Comparison of ENCODE assay signal across 28 cellular contexts in the genomic region with DNA sequence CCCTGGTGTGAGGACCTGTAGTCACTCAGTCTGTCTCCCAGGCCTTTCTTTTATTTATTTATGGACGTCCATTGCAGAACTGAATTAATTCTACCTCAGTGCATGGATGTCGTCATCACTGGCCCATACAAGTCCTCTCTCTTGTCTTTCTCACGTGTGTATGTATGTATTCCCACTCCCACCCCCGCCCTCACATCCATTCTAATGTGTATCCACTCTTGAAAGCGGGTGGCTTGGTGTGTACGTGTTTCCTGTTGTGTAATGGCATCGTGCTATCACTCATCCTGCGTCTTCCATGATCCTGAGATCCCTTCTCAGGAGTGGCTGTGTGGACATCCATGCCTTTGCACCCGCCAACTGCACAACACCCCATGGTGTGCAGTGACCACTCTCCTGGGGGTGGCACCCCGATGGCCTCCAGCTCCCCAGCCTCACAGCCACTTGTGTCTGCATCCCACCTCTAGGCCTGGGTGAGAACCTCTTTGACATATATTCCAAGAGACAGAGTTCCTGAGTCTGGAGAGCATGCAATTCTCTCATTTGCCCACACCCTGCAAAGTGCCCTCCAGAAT. TPM values are rescaled to one million over a fixed set of nuclear protein-coding genes. Genes with fewer than 3 reads are reported as not detected.
DNase-seq lines count a peak whose midpoint lies in the region; ATAC-seq and TF ChIP-seq lines count a peak whose summit lies in the region.
"Had no signal": no experiment of that assay in that cellular context is flagged by ENCODE, and none has a peak within 500 bp of the region (broad histone marks: within the 10 kb centered on the region; RNA-seq: fewer than 3 reads in every experiment).

No MANE protein-coding gene starts in this region.

- H3K36me3 Mint-ChIP-seq in osteocyte (ENCODE audit: unreplicated experiment), result no peaks in the 10 kb centered on the region
- H3K36me3 Mint-ChIP-seq in effector memory CD8-positive, alpha-beta T cell (ENCODE audit: insufficient read depth), result peaks cover 3% of the 10 kb centered on the region
- H3K36me3 Mint-ChIP-seq: CD4-positive, CD25-positive, alpha-beta regulatory T cell had no signal

- H3K9me3 Mint-ChIP-seq in osteocyte (ENCODE audit: unreplicated experiment), result no peaks in the 10 kb centered on the region
- H3K9me3 Mint-ChIP-seq in effector memory CD8-positive, alpha-beta T cell, result no peaks in the 10 kb centered on the region
- H3K9me3 Mint-ChIP-seq: CD4-positive, CD25-positive, alpha-beta regulatory T cell had no signal

- no peaks in the 10 kb centered on the region for H3K27me3 ChIP-seq in right atrium auricular region
- H3K27me3 ChIP-seq in vagina, result no peaks in the 10 kb centered on the region
- H3K27me3 ChIP-seq: BLaER1 had no signal

- H3K27me3 Mint-ChIP-seq in osteocyte (ENCODE audit: unreplicated experiment), result peaks cover 3% of the 10 kb centered on the region
- H3K27me3 Mint-ChIP-seq in effector memory CD8-positive, alpha-beta T cell, result peaks cover 32 to 59% of the 10 kb centered on the region in 2 donors

- H3K27ac ChIP-seq in right atrium auricular region (no peak overlapping the region), vagina (no peak overlapping the region)
- H3K27ac ChIP-seq: BLaER1, GM23248, SJCRH30 had no signal

- ATAC-seq in left cardiac atrium (no peak), GM18505 (IDR thresholded peaks at IDR 0.05; ENCODE audit: unreplicated experiment) (no peak), HG02840 (IDR thresholded peaks at IDR 0.05; ENCODE audit: low FRiP score, unreplicated experiment) (no peak)
- no peak for ATAC-seq in effector memory CD8-positive, alpha-beta T cell (replicated peaks)
- ATAC-seq: PC-3, Right ventricle myocardium inferior, SK-N-SH treated with all-trans-retinoic acid at 6 μM for 48 hours had no signal

- H3K27ac Mint-ChIP-seq in osteocyte (ENCODE audit: unreplicated experiment), result no peak overlapping the region
- no peak overlapping the region for H3K27ac Mint-ChIP-seq in effector memory CD8-positive, alpha-beta T cell
- H3K27ac Mint-ChIP-seq: CD4-positive, CD25-positive, alpha-beta regulatory T cell had no signal

- no peak overlapping the region for H3K4me3 ChIP-seq in right atrium auricular region
- H3K4me3 ChIP-seq in vagina, result no peak overlapping the region
- H3K4me3 ChIP-seq: BLaER1, GM23248, SJCRH30 had no signal

- H3K4me1 ChIP-seq in right atrium auricular region (peaks cover 0 to 11% of the 10 kb centered on the region in 2 donors), vagina (peaks cover 15% of the 10 kb centered on the region)

- intact Hi-C loops in left cardiac atrium (cut with DNase I) (no loop called here), vagina (cut with DNase I) (loop anchor here (5.0 kb wide), 1 partner anchor 497 kb away; no protein-coding TSS in a partner anchor)

- TF ChIP-seq CTCF in right atrium auricular region (IDR thresholded peaks at IDR 0.05), result no peak
- no peak for TF ChIP-seq CTCF in osteocyte (IDR thresholded peaks at IDR 0.05)
- no peak for TF ChIP-seq CTCF in vagina (IDR thresholded peaks at IDR 0.05)

- DNase-seq in right atrium auricular region (ENCODE audit: low spot score) (peak; percentile 13), left cardiac atrium (no peak), ecto neural progenitor cell (ENCODE audit: low spot score) (peak; percentile 20), osteocyte (ENCODE audit: extremely low spot score, unreplicated experiment) (peak; percentile 62), vagina (ENCODE audit: extremely low spot score in 2 of 2) (peak; percentile 56 to 72)
- no peak for DNase-seq in effector memory CD8-positive, alpha-beta T cell
- DNase-seq: CD4-positive, CD25-positive, alpha-beta regulatory T cell; GM23248; HCEC 1CT; MV-4-11; NCI-H1105 treated with DMSO at 0.1 percent for 48 hours; NCI-H146; NCI-H1930; NCI-H2107; NCI-H446; NCI-H524 treated with DMSO at 0.1 percent for 48 hours; NCI-H82; NK-92 treated with Interleukin-12 subunit alpha and Interleukin-12 subunit beta, amount 100 ng/mL, for 24 hours; PC-3; SJCRH30 had no signal

- no peaks in the 10 kb centered on the region for H3K9me3 ChIP-seq in right atrium auricular region
- no peaks in the 10 kb centered on the region for H3K9me3 ChIP-seq in vagina
- H3K9me3 ChIP-seq: BLaER1, SJCRH30 had no signal

- no peak overlapping the region for H3K4me3 Mint-ChIP-seq in osteocyte (ENCODE audit: unreplicated experiment)
- H3K4me3 Mint-ChIP-seq in effector memory CD8-positive, alpha-beta T cell, result no peak overlapping the region
- H3K4me3 Mint-ChIP-seq: CD4-positive, CD25-positive, alpha-beta regulatory T cell had no signal

- no peaks in the 10 kb centered on the region for H3K4me1 Mint-ChIP-seq in osteocyte (ENCODE audit: unreplicated experiment)
- H3K4me1 Mint-ChIP-seq in effector memory CD8-positive, alpha-beta T cell (ENCODE audit: low read depth in 2 of 2), result peaks cover 0 to 3% of the 10 kb centered on the region in 2 donors

- no peak for TF ChIP-seq POLR2A in vagina (IDR thresholded peaks at IDR 0.05)
- no peak for TF ChIP-seq POLR2A in GM18505 (IDR thresholded peaks at IDR 0.05; ENCODE audit: borderline replicate concordance, extremely low read depth, insufficient read depth, insufficient read length)

- H3K36me3 ChIP-seq in right atrium auricular region, result no peaks in the 10 kb centered on the region
- H3K36me3 ChIP-seq in vagina, result no peaks in the 10 kb centered on the region
- H3K36me3 ChIP-seq: BLaER1, SJCRH30 had no signal

RNA-seq across cellular contexts. Expression of a gene that starts 3.0 kb away (rescaled TPM):
- not detected for total RNA-seq in right atrium auricular region
- under 1 TPM; 0.21 to 0.37 TPM for total RNA-seq in left cardiac atrium
- total RNA-seq in osteocyte, result not detected in 2 replicates
- not detected for total RNA-seq in vagina
- total RNA-seq: CD4-positive, CD25-positive, alpha-beta regulatory T cell; GM23248; LHCN-M2; PC-3; RPMI7951; SJCRH30 had no signal

RNA-seq across cellular contexts. Expression of a gene that starts 48.7 kb away (rescaled TPM):
- total RNA-seq in right atrium auricular region, result 100 to 1,000 TPM in 1 of 2 donors, 10 to 100 TPM in 1; 56.3 to 102 TPM
- 100 to 1,000 TPM in 1 of 2 donors, 10 to 100 TPM in 1; 92.1 to 110 TPM for total RNA-seq in left cardiac atrium
- not detected in 2 replicates for total RNA-seq in osteocyte
- 43.7 TPM for total RNA-seq in vagina
- total RNA-seq: CD4-positive, CD25-positive, alpha-beta regulatory T cell; GM23248; LHCN-M2; MCF 10A; PC-3; RPMI7951; SJCRH30 had no signal

RNA-seq across cellular contexts. Expression of a gene that starts 49.1 kb away (rescaled TPM):
- total RNA-seq in right atrium auricular region, result 100 to 1,000 TPM; 162 to 227 TPM
- 100 to 1,000 TPM; 125 to 241 TPM for total RNA-seq in left cardiac atrium
- not detected in 2 replicates for total RNA-seq in osteocyte
- total RNA-seq in vagina, result 60.6 TPM
- total RNA-seq: CD4-positive, CD25-positive, alpha-beta regulatory T cell; GM23248; LHCN-M2; PC-3; RPMI7951; SJCRH30 had no signal

Comparison
In these comparisons a context has a peak if more than half of its experiments do, and no peak if none do; other contexts are left out.
1. DNase-seq: peak in right atrium auricular region (single experiment), ecto neural progenitor cell (single experiment), osteocyte (single experiment) and vagina (2 of 2); none in left cardiac atrium (single experiment) and effector memory CD8-positive, alpha-beta T cell (0 of 3).
2. RNA of a gene that starts 48.7 kb away (total RNA-seq): 92.1 to 110 TPM in left cardiac atrium, 56.3 to 102 TPM in right atrium auricular region and 43.7 TPM in vagina (single experiment); not detected in osteocyte; every median in the first group is over 10 times any median in the second.
3. RNA of a gene that starts 49.1 kb away (total RNA-seq): 125 to 241 TPM in left cardiac atrium, 162 to 227 TPM in right atrium auricular region and 60.6 TPM in vagina (single experiment); not detected in osteocyte; every median in the first group is over 10 times any median in the second.